In genomic region chr2:200862532-200863000, GRCh38 we compare ENCODE assay signal across 8 cellular contexts. TPM values are rescaled to one million over a fixed set of nuclear protein-coding genes. Genes with fewer than 3 reads are reported as not detected.
DNase-seq lines count a peak whose midpoint lies in the region; ATAC-seq and TF ChIP-seq lines count a peak whose summit lies in the region.

No MANE protein-coding gene starts in this region.

- ATAC-seq in HCT116, result no peak
- no peak for ATAC-seq in HG03159 (IDR thresholded peaks at IDR 0.05; ENCODE audit: unreplicated experiment)

- in situ Hi-C loops in astrocyte of the spinal cord (cut with HindIII; ENCODE audit: low sequenced_read_pairs), result no loop called here

- peaks cover 69% of the 10 kb centered on the region for H3K79me2 ChIP-seq in HCT116 (ENCODE audit: insufficient read depth, low read length)

- POLR2A ChIA-PET in HCT116 (lab: Charles Lee), result no interaction called here

- H3K27ac Mint-ChIP-seq in T-helper 1 cell treated with Interleukin-12 subunit alpha and Interleukin-12 subunit beta and Interleukin-4 antibody, amounts not matched to agents 30 μg/mL and 1 μg/mL, for 36 hours, result peak overlapping the region; percentile 99

- H3K27me3 ChIP-seq in BE2C, result no peaks in the 10 kb centered on the region
- H3K27me3 ChIP-seq in HCT116 (ENCODE audit: insufficient read depth, low read length), result no peaks in the 10 kb centered on the region
- no peaks in the 10 kb centered on the region for H3K27me3 ChIP-seq in layer of hippocampus (ENCODE audit: control insufficient read depth, insufficient read depth, low read length)

- 0 out of 2 replicates have a peak, but pooled peaks cover 3% of the 10 kb centered on the region for H4K20me1 ChIP-seq in HCT116 (ENCODE audit: insufficient read depth)

- no peaks in the 10 kb centered on the region; the same call in 1 of the 2 replicates for H3K4me1 ChIP-seq in BE2C
- peaks cover 6 to 23% of the 10 kb centered on the region in 2 experiments; a peak in 3 of 4 replicates for H3K4me1 ChIP-seq in HCT116 (ENCODE audit: control insufficient read depth in 1 of 2, insufficient read depth in 2 of 2, low read length in 2 of 2)

- TF ChIP-seq CTCF in BE2C (IDR thresholded peaks at IDR 0.05; ENCODE audit: low read depth, low read length) (no peak), HCT116 (IDR thresholded peaks at IDR 0.05 in 2 of 3, conservative IDR thresholded peaks at IDR 0.05 in 1 of 3; ENCODE audit: borderline replicate concordance in 1 of 3, insufficient read depth in 1 of 3, low read depth in 2 of 3, low read length in 2 of 3) (no peak), astrocyte of the spinal cord (IDR thresholded peaks at IDR 0.05; ENCODE audit: low read depth, low read length) (no peak)

- RAD21 ChIA-PET in HCT116 (lab: Charles Lee; ENCODE audit: low non-redundant PET in 1 of 2, low total read pairs in 2 of 2, uncharacterized antibody in 2 of 2, unreplicated experiment in 2 of 2), result no interaction called here

- intact Hi-C loops in HCT116 (cut with micrococcal nuclease), result loop anchor here (5.0 kb wide), 1 partner anchor 50 kb away; the partner anchor contains the start of gene BZW1

- H3K27ac ChIP-seq in HCT116 (ENCODE audit: low read depth, low read length) (peak overlapping the region; percentile 27), layer of hippocampus (ENCODE audit: low read depth, low read length) (peak overlapping the region; percentile 100)

- H3K36me3 ChIP-seq in BE2C, result peaks cover 60% of the 10 kb centered on the region
- peaks cover 32 to 43% of the 10 kb centered on the region in 2 experiments for H3K36me3 ChIP-seq in HCT116 (ENCODE audit: control insufficient read depth in 1 of 2, insufficient read depth in 2 of 2, low read length in 2 of 2)

- no peak for TF ChIP-seq POLR2A in HCT116 (IDR thresholded peaks at IDR 0.05; ENCODE audit: borderline replicate concordance, extremely low read depth, insufficient read depth, insufficient read length)

- H3K9me3 ChIP-seq in BE2C, result no peaks in the 10 kb centered on the region
- no peaks in the 10 kb centered on the region for H3K9me3 ChIP-seq in HCT116 (ENCODE audit: control insufficient read depth in 1 of 2, insufficient read depth in 1 of 2, low read depth in 1 of 2, low read length in 2 of 2)

- H3K9me2 ChIP-seq in HCT116 (ENCODE audit: insufficient read depth), result no peaks in the 10 kb centered on the region

- H2AFZ ChIP-seq in HCT116 (ENCODE audit: low read depth, low read length, poor library complexity, severe bottlenecking), result no peak overlapping the region

- H3K4me3 ChIP-seq in BE2C (ENCODE audit: low read depth, low read length) (peak overlapping the region; percentile 82), HCT116 (replicated peaks in 1 of 2; ENCODE audit: low read depth in 1 of 2, low read length in 2 of 2) (peak overlapping the region; percentile 90 to 96), astrocyte of the spinal cord (ENCODE audit: low read depth, low read length) (peak overlapping the region; percentile 99)

- no peak for TF ChIP-seq RAD21 in HCT116 (IDR thresholded peaks at IDR 0.05; ENCODE audit: low read depth)

- CTCF ChIA-PET in HCT116 (lab: Charles Lee), result no interaction called here

- peaks cover 52% of the 10 kb centered on the region for H3K36me3 Mint-ChIP-seq in T-helper 1 cell treated with Interleukin-12 subunit alpha and Interleukin-12 subunit beta and Interleukin-4 antibody, amounts not matched to agents 30 μg/mL and 1 μg/mL, for 36 hours (ENCODE audit: low read depth)

- peak overlapping the region; percentile 94 for H3K9ac ChIP-seq in HCT116 (ENCODE audit: low read length)

- H3K27me3 Mint-ChIP-seq in T-helper 1 cell treated with Interleukin-12 subunit alpha and Interleukin-12 subunit beta and Interleukin-4 antibody, amounts not matched to agents 30 μg/mL and 1 μg/mL, for 36 hours (ENCODE audit: low read depth), result no peaks in the 10 kb centered on the region

- H3K4me2 ChIP-seq in HCT116 (ENCODE audit: low read length), result peak overlapping the region; percentile 78

- TSS peak; percentile 48 for BruUV-seq in HCT116 (replicated peaks; lab: Mats Ljungman, UMichigan)

- peak; percentile 48 for DNase-seq in BE2C
- no peak for DNase-seq in HCT116 (ENCODE audit: low read depth, low spot score)
- peak; percentile 71 for DNase-seq in astrocyte of the spinal cord (ENCODE audit: low read depth, low spot score)
- peak; percentile 48 for DNase-seq in stimulated activated CD4-positive, alpha-beta T cell treated with anti-CD3 and anti-CD28 coated beads, Interleukin-2, amount 100 ng/mL, for 48 hours
- no peak for DNase-seq in GOT3 (lab: John Stamatoyannopoulos, UW)

- H3K4me1 Mint-ChIP-seq in T-helper 1 cell treated with Interleukin-12 subunit alpha and Interleukin-12 subunit beta and Interleukin-4 antibody, amounts not matched to agents 30 μg/mL and 1 μg/mL, for 36 hours (ENCODE audit: low read depth), result peaks cover 39% of the 10 kb centered on the region

- peak overlapping the region; percentile 96 for H3K4me3 Mint-ChIP-seq in T-helper 1 cell treated with Interleukin-12 subunit alpha and Interleukin-12 subunit beta and Interleukin-4 antibody, amounts not matched to agents 30 μg/mL and 1 μg/mL, for 36 hours

- H3K9me3 Mint-ChIP-seq in T-helper 1 cell treated with Interleukin-12 subunit alpha and Interleukin-12 subunit beta and Interleukin-4 antibody, amounts not matched to agents 30 μg/mL and 1 μg/mL, for 36 hours, result no peaks in the 10 kb centered on the region

TF ChIP-seq in HCT116, 20 proteins besides CTCF, POLR2A, EP300 and RAD21:
- TF ChIP-seq YY1 (IDR thresholded peaks at IDR 0.05; ENCODE audit: extremely low read depth, insufficient replicate concordance, low read depth, low read length), result no peak

RNA-seq across cellular contexts. Expression of gene CLK1, which starts 1.9 kb away (rescaled TPM):
- polyA plus RNA-seq in BE2C (2012; ENCODE audit: insufficient read depth, insufficient read length, low read depth), result 56.3 TPM
- 49.1 TPM for total RNA-seq in HCT116 (2021; ENCODE audit: unreplicated experiment)
- 25.3 and 31.2 TPM in 2 replicates for polyA plus RNA-seq in HCT116 (2012)

RNA-seq across cellular contexts. Expression of gene PPIL3, which starts 26.3 kb away (rescaled TPM):
- 21.0 TPM for polyA plus RNA-seq in BE2C (2012; ENCODE audit: insufficient read depth, insufficient read length, low read depth)
- total RNA-seq in HCT116 (2021; ENCODE audit: unreplicated experiment), result 55.9 TPM
- polyA plus RNA-seq in HCT116 (2012), result 57.8 and 75.7 TPM in 2 replicates

RNA-seq across cellular contexts. Expression of gene NIF3L1, which starts 26.6 kb away (rescaled TPM):
- polyA plus RNA-seq in BE2C (2012; ENCODE audit: insufficient read depth, insufficient read length, low read depth), result 70.1 TPM
- total RNA-seq in HCT116 (2021; ENCODE audit: unreplicated experiment), result 44.7 TPM
- polyA plus RNA-seq in HCT116 (2012), result 34.9 and 40.0 TPM in 2 replicates

RNA-seq across cellular contexts. Expression of gene BZW1, which starts 50.9 kb away (rescaled TPM):
- polyA plus RNA-seq in BE2C (2012; ENCODE audit: insufficient read depth, insufficient read length, low read depth), result 137 TPM
- 454 TPM for total RNA-seq in HCT116 (2021; ENCODE audit: unreplicated experiment)
- 274 and 315 TPM in 2 replicates for polyA plus RNA-seq in HCT116 (2012)

Comparison
In these comparisons a context has a peak if more than half of its experiments do, and no peak if none do; other contexts are left out.
1. DNase-seq: peak in BE2C (single experiment), astrocyte of the spinal cord (single experiment) and stimulated activated CD4-positive, alpha-beta T cell treated with anti-CD3 and anti-CD28 coated beads, Interleukin-2, amount 100 ng/mL, for 48 hours (2 of 2); none in HCT116 (single experiment) and GOT3 (single experiment).
2. Peak in every context shown above with its lines, with median percentiles within 50 percentile points of each other: H3K4me3 ChIP-seq.